1 cellular context compared by ENCODE assay signal in the genomic region with DNA sequence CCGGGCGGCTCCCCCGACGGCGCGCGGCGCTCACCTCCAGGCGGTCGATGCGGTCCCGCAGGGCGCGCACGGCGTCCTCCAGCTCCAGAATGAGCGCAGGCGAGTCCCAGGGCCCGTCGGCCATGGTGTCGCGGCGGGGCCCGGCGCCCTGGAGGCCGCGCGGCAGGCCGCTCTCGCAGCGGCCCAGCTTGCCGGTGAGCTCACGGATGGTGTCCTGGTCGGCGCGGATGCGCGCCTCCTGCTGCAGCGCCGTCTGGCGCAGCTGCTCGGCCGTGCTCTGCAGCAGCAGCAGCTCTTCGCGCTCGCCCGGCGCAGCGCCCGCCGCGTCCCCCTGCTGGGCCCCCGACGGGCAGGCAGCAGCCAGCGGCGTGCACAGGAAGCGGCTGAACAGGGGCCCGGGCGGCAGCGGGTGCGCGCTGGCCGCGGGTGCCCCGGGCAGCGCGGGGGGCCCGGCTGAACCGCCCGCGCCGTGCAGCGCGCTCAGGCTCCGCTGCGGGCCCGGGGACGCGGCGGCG.
A peak's percentile ranks its signal among the peaks of the same experiment; 100 is the strongest.
TF ChIP-seq lines count a peak whose summit lies in the region.

No MANE protein-coding gene starts in this region.

TF ChIP-seq in H1, 55 proteins besides CTCF, POLR2A, EP300 and RAD21:
- TF ChIP-seq TAF1 (IDR thresholded peaks at IDR 0.05; ENCODE audit: low read depth, low read length) (peak; percentile 48; the same call in 1 of the 2 replicates), GABPA (IDR thresholded peaks at IDR 0.05; ENCODE audit: borderline replicate concordance, insufficient read depth, low read length) (peak; percentile 76), SIX5 (IDR thresholded peaks at IDR 0.05; ENCODE audit: low read depth, low read length) (no peak), RBBP5 (IDR thresholded peaks at IDR 0.05; ENCODE audit: borderline replicate concordance, low read depth, low read length) (peak; percentile 80; the same call in 1 of the 2 replicates), YY1 (IDR thresholded peaks at IDR 0.05; ENCODE audit: low read depth, low read length) (peak; percentile 27; the same call in 1 of the 2 replicates), SUZ12 (IDR thresholded peaks at IDR 0.05; ENCODE audit: low read length) (peak; percentile 69; the same call in 1 of the 2 replicates), EZH2 (IDR thresholded peaks at IDR 0.05; ENCODE audit: low read depth, low read length, severe bottlenecking) (peak; percentile 20), POLR2AphosphoS5 (IDR thresholded peaks at IDR 0.05; ENCODE audit: low read depth, low read length) (no peak), CTBP2 (IDR thresholded peaks at IDR 0.05; ENCODE audit: borderline replicate concordance, insufficient read depth, insufficient read length, low read length) (peak; percentile 39), EGR1 (IDR thresholded peaks at IDR 0.05; ENCODE audit: borderline replicate concordance, low read depth, low read length) (0 out of 2 replicates have a peak, but pooled peaks have one; percentile 4), SIN3A (conservative IDR thresholded peaks at IDR 0.05 in 1 of 2, IDR thresholded peaks at IDR 0.05 in 1 of 2; ENCODE audit: low read depth in 1 of 2, low read length in 2 of 2) (0 out of 4 replicates have a peak, but pooled peaks of 1 of the 2 experiments have one; percentile 49), KDM4A (IDR thresholded peaks at IDR 0.05; ENCODE audit: low read depth, low read length, severe bottlenecking) (peak; percentile 82), TBP (IDR thresholded peaks at IDR 0.05; ENCODE audit: low read depth, low read length) (peak; percentile 16; the same call in 1 of the 2 replicates), ASH2L (IDR thresholded peaks at IDR 0.05; ENCODE audit: low read length) (peak; percentile 24), TEAD4 (IDR thresholded peaks at IDR 0.05; ENCODE audit: low read depth, low read length) (no peak), CREB1 (IDR thresholded peaks at IDR 0.05) (no peak), NANOG (IDR thresholded peaks at IDR 0.05; ENCODE audit: insufficient read depth, low read depth, low read length, poor library complexity, severe bottlenecking) (no peak), PHF8 (conservative IDR thresholded peaks at IDR 0.05; ENCODE audit: low read depth, low read length) (peak; percentile 37; the same call in 1 of the 2 replicates), JUN (IDR thresholded peaks at IDR 0.05; ENCODE audit: low read depth, low read length) (no peak)
- TF ChIP-seq, protein P1, sequence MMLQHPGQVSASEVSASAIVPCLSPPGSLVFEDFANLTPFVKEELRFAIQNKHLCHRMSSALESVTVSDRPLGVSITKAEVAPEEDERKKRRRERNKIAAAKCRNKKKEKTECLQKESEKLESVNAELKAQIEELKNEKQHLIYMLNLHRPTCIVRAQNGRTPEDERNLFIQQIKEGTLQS (IDR thresholded peaks at IDR 0.05; ENCODE audit: insufficient read depth, low read depth, low read length) = no peak
- TF ChIP-seq, protein P2, sequence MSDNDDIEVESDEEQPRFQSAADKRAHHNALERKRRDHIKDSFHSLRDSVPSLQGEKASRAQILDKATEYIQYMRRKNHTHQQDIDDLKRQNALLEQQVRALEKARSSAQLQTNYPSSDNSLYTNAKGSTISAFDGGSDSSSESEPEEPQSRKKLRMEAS (IDR thresholded peaks at IDR 0.05) = peak; percentile 7; the same call in 1 of the 2 replicates
- TF ChIP-seq, protein P3, sequence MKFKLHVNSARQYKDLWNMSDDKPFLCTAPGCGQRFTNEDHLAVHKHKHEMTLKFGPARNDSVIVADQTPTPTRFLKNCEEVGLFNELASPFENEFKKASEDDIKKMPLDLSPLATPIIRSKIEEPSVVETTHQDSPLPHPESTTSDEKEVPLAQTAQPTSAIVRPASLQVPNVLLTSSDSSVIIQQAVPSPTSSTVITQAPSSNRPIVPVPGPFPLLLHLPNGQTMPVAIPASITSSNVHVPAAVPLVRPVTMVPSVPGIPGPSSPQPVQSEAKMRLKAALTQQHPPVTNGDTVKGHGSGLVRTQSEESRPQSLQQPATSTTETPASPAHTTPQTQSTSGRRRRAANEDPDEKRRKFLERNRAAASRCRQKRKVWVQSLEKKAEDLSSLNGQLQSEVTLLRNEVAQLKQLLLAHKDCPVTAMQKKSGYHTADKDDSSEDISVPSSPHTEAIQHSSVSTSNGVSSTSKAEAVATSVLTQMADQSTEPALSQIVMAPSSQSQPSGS (IDR thresholded peaks at IDR 0.05; ENCODE audit: low read length) = no peak
